13 cellular contexts compared by ENCODE assay signal in genomic region chr16:1535391-1536291, GRCh38. TPM values are rescaled to one million over a fixed set of nuclear protein-coding genes. Genes with fewer than 3 reads are reported as not detected.
DNase-seq lines count a peak whose midpoint lies in the region; ATAC-seq and TF ChIP-seq lines count a peak whose summit lies in the region.
"Had no signal": no experiment of that assay in that cellular context is flagged by ENCODE, and none has a peak within 500 bp of the region (broad histone marks: within the 10 kb centered on the region; RNA-seq: fewer than 3 reads in every experiment).

No MANE protein-coding gene starts in this region.

- peak overlapping the region in 3 of 10 experiments; percentile 2 to 58 (median 9); a peak in 5 of 20 replicates for H3K4me3 ChIP-seq in BLaER1 treated with 17β-estradiol and CSF1 and Interleukin-3, amounts not matched to agents 10 nM and 100 nM
- H3K4me3 ChIP-seq in esophagus squamous epithelium = peak overlapping the region; percentile 43 to 73 (median 60)
- H3K4me3 ChIP-seq in neuronal stem cell (ENCODE audit: low read length in 2 of 2) = no peak overlapping the region
- H3K4me3 ChIP-seq: HAP-1 had no signal

- peaks cover 8% of the 10 kb centered on the region for H3K79me1 ChIP-seq in neuronal stem cell (ENCODE audit: low read depth, low read length)

- no peak overlapping the region for H2BK120ac ChIP-seq in neuronal stem cell (ENCODE audit: low read depth, low read length)

- H2BK5ac ChIP-seq in neuronal stem cell (ENCODE audit: low read length) = peak overlapping the region; percentile 44

- H2BK15ac ChIP-seq in neuronal stem cell (ENCODE audit: low read length) = no peak overlapping the region

- H3K36me3 ChIP-seq in BLaER1 treated with 17β-estradiol and CSF1 and Interleukin-3, amounts not matched to agents 10 nM and 100 nM = no peaks in the 10 kb centered on the region
- H3K36me3 ChIP-seq in esophagus squamous epithelium = peaks cover 7 to 41% (median 10%) of the 10 kb centered on the region in 3 donors
- peaks cover 2 to 6% of the 10 kb centered on the region in 2 donors for H3K36me3 ChIP-seq in neuronal stem cell (replicated peaks in 1 of 2; ENCODE audit: control insufficient read depth in 2 of 2, insufficient read depth in 2 of 2, low read length in 2 of 2)
- H3K36me3 ChIP-seq: HAP-1 had no signal

- peaks cover 65 to 100% (median 98%) of the 10 kb centered on the region in 10 experiments for H3K4me1 ChIP-seq in BLaER1 treated with 17β-estradiol and CSF1 and Interleukin-3, amounts not matched to agents 10 nM and 100 nM
- H3K4me1 ChIP-seq in esophagus squamous epithelium (peaks cover 21 to 73% (median 38%) of the 10 kb centered on the region in 3 donors), neuronal stem cell (ENCODE audit: control insufficient read depth in 2 of 2, insufficient read depth in 1 of 2, low read depth in 1 of 2, low read length in 2 of 2) (no peaks in the 10 kb centered on the region)
- H3K4me1 ChIP-seq: HAP-1 had no signal

- no peaks in the 10 kb centered on the region for H3K27me3 Mint-ChIP-seq in activated CD8-positive, alpha-beta T cell treated with anti-CD3 and anti-CD28 coated beads, Interleukin-2, amount 10 ng/mL, durations not matched to agents 7 days and 5 days (ENCODE audit: low read depth)

- H3K9me3 ChIP-seq in BLaER1 treated with 17β-estradiol and CSF1 and Interleukin-3, amounts not matched to agents 10 nM and 100 nM (replicated peaks in 1 of 11) = no peaks in the 10 kb centered on the region
- H3K9me3 ChIP-seq in esophagus squamous epithelium = no peaks in the 10 kb centered on the region
- H3K9me3 ChIP-seq in neuronal stem cell (replicated peaks in 1 of 2; ENCODE audit: control insufficient read depth in 2 of 2, insufficient read depth in 1 of 2, low read depth in 1 of 2, low read length in 2 of 2) = no peaks in the 10 kb centered on the region
- H3K9me3 ChIP-seq: HAP-1 had no signal

- H2AFZ ChIP-seq in neuronal stem cell (ENCODE audit: low read length) = no peak overlapping the region

- no peak for TF ChIP-seq POLR2A in esophagus squamous epithelium (IDR thresholded peaks at IDR 0.05)

- H3K4ac ChIP-seq in neuronal stem cell (ENCODE audit: low read length) = no peak overlapping the region

- WGBS in esophagus squamous epithelium, 2 donors = 73 to 75% methylated on average over 18 to 24 of the region's 39 CpGs
- whole genome bisulfite sequencing in neuronal stem cell (ENCODE audit: extremely low coverage in 2 of 2, insufficient read length in 2 of 2, insufficient replicate concordance in 1 of 2), 2 donors = no CpG with 5 or more reads among the region's 39 CpGs

- TF ChIP-seq CTCF in esophagus squamous epithelium (IDR thresholded peaks at IDR 0.05) = no peak

- peak overlapping the region; percentile 90 for H3K4me3 Mint-ChIP-seq in activated CD8-positive, alpha-beta T cell treated with anti-CD3 and anti-CD28 coated beads, Interleukin-2, amount 10 ng/mL, durations not matched to agents 7 days and 5 days
- H3K4me3 Mint-ChIP-seq: dendritic cell treated with granulocyte-macrophage colony-stimulating factor and Interleukin-4, amounts not matched to agents 40 ng/mL and 50 ng/mL, for 4 days had no signal

- H3K4me2 ChIP-seq in BLaER1 treated with 17β-estradiol and CSF1 and Interleukin-3, amounts not matched to agents 10 nM and 100 nM = peak overlapping the region; percentile 3 to 98 (median 92); a peak in 19 of 22 replicates
- no peak overlapping the region for H3K4me2 ChIP-seq in neuronal stem cell (ENCODE audit: insufficient read depth, low read length, poor library complexity, severe bottlenecking)

- no peak overlapping the region for H4K91ac ChIP-seq in neuronal stem cell (ENCODE audit: low read depth, low read length, poor library complexity)

- H3K27ac ChIP-seq in BLaER1 treated with 17β-estradiol and CSF1 and Interleukin-3, amounts not matched to agents 10 nM and 100 nM = no peak overlapping the region
- H3K27ac ChIP-seq in esophagus squamous epithelium (peak overlapping the region; percentile 64 to 90 (median 84)), neuronal stem cell (replicated peaks; ENCODE audit: low read length) (no peak overlapping the region)

- peaks cover 55% of the 10 kb centered on the region for H3K4me1 Mint-ChIP-seq in activated CD8-positive, alpha-beta T cell treated with anti-CD3 and anti-CD28 coated beads, Interleukin-2, amount 10 ng/mL, durations not matched to agents 7 days and 5 days (ENCODE audit: low read depth)

- H3K36me3 Mint-ChIP-seq in activated CD8-positive, alpha-beta T cell treated with anti-CD3 and anti-CD28 coated beads, Interleukin-2, amount 10 ng/mL, durations not matched to agents 7 days and 5 days (ENCODE audit: low read depth) = peaks cover 49% of the 10 kb centered on the region

- H3K27me3 ChIP-seq in BLaER1 treated with 17β-estradiol and CSF1 and Interleukin-3, amounts not matched to agents 10 nM and 100 nM = peaks cover 88 to 100% (median 99%) of the 10 kb centered on the region in 11 experiments
- no peaks in the 10 kb centered on the region for H3K27me3 ChIP-seq in esophagus squamous epithelium
- H3K27me3 ChIP-seq in neuronal stem cell (ENCODE audit: control insufficient read depth in 3 of 3, insufficient read depth in 3 of 3, low read depth in 1 of 3, low read length in 3 of 3) = no peaks in the 10 kb centered on the region

- peak; percentile 51 for DNase-seq in activated CD8-positive, alpha-beta T cell treated with anti-CD3 and anti-CD28 coated beads, Interleukin-2, amount 10 ng/mL, durations not matched to agents 7 days and 5 days
- no peak for DNase-seq in esophagus squamous epithelium (lab: John Stamatoyannopoulos, UW)
- DNase-seq in neuronal stem cell (ENCODE audit: low spot score) = no peak
- no peak for DNase-seq in AG08395 (ENCODE audit: low spot score)
- no peak for DNase-seq in NCI-H146 (lab: John Stamatoyannopoulos, UW)
- DNase-seq: NCI-H1105 had no signal

- peaks cover 0 to 100% (median 100%) of the 10 kb centered on the region in 11 experiments; a peak in 20 of 22 replicates for H4K20me1 ChIP-seq in BLaER1 treated with 17β-estradiol and CSF1 and Interleukin-3, amounts not matched to agents 10 nM and 100 nM

- no peak overlapping the region for H2BK12ac ChIP-seq in neuronal stem cell (ENCODE audit: low read length)

- H2AK5ac ChIP-seq in neuronal stem cell (ENCODE audit: low read depth, low read length) = no peak overlapping the region

- H4K8ac ChIP-seq in neuronal stem cell (ENCODE audit: low read depth, low read length) = no peak overlapping the region

- CTCF ChIA-PET in activated CD8-positive, alpha-beta T cell treated with anti-CD3 and anti-CD28 coated beads, Interleukin-2, amount 10 ng/mL, durations not matched to agents 7 days and 5 days (lab: Charles Lee) = interaction anchor here (0.7 to 2.1 kb wide), 5 partner anchors 8 to 170 kb away, joined by 3 to 6 read pairs (median 3); partner anchors contain the start of gene MAPK8IP3

- no peak overlapping the region for H3K9ac ChIP-seq in BLaER1 treated with 17β-estradiol and CSF1 and Interleukin-3, amounts not matched to agents 10 nM and 100 nM
- no peak overlapping the region for H3K9ac ChIP-seq in neuronal stem cell (ENCODE audit: low read depth, low read length, poor library complexity)

- no peak overlapping the region for H3K18ac ChIP-seq in neuronal stem cell (ENCODE audit: low read length)

- peak overlapping the region; percentile 43 for H3K23ac ChIP-seq in neuronal stem cell (ENCODE audit: low read depth, low read length, poor library complexity)

- POLR2A ChIA-PET in activated CD8-positive, alpha-beta T cell treated with anti-CD3 and anti-CD28 coated beads, Interleukin-2, amount 10 ng/mL, durations not matched to agents 7 days and 5 days (lab: Charles Lee) = interaction anchor here (1.0 kb wide), 1 partner anchor 114 kb away, joined by 3 read pairs; no protein-coding TSS in a partner anchor

- peak overlapping the region; percentile 83 for H3K27ac Mint-ChIP-seq in activated CD8-positive, alpha-beta T cell treated with anti-CD3 and anti-CD28 coated beads, Interleukin-2, amount 10 ng/mL, durations not matched to agents 7 days and 5 days
- H3K27ac Mint-ChIP-seq: dendritic cell treated with granulocyte-macrophage colony-stimulating factor and Interleukin-4, amounts not matched to agents 40 ng/mL and 50 ng/mL, for 4 days had no signal

- ATAC-seq in activated CD8-positive, alpha-beta T cell treated with anti-CD3 and anti-CD28 coated beads, Interleukin-2, amount 10 ng/mL, durations not matched to agents 7 days and 5 days = peak; percentile 40
- ATAC-seq in GM18909 (IDR thresholded peaks at IDR 0.05; ENCODE audit: poor library complexity, unreplicated experiment) (no peak), HG03095 (IDR thresholded peaks at IDR 0.05; ENCODE audit: unreplicated experiment) (no peak)

- no peaks in the 10 kb centered on the region for H3K9me3 Mint-ChIP-seq in activated CD8-positive, alpha-beta T cell treated with anti-CD3 and anti-CD28 coated beads, Interleukin-2, amount 10 ng/mL, durations not matched to agents 7 days and 5 days (ENCODE audit: insufficient read depth)
- H3K9me3 Mint-ChIP-seq: dendritic cell treated with granulocyte-macrophage colony-stimulating factor and Interleukin-4, amounts not matched to agents 40 ng/mL and 50 ng/mL, for 4 days had no signal

- intact Hi-C loops in esophagus squamous epithelium (cut with DNase I) = no loop called here

- H3K14ac ChIP-seq in neuronal stem cell (ENCODE audit: low read length) = no peak overlapping the region

RNA-seq across cellular contexts. Expression of gene TMEM204, which starts 2.2 kb away (rescaled TPM):
- total RNA-seq in activated CD8-positive, alpha-beta T cell treated with anti-CD3 and anti-CD28 coated beads, Interleukin-2, amount 10 ng/mL, durations not matched to agents 7 days and 5 days = 10 to 100 TPM; 35.1 to 35.6 TPM
- 10 to 100 TPM in 1 of 4 donors, 1 to 10 TPM in 3; 4.3 to 32.4 (median 7.9) TPM for total RNA-seq in esophagus squamous epithelium
- polyA plus RNA-seq in neuronal stem cell (2013, experiment 1 of 2) = not detected
- not detected for polyA plus RNA-seq in neuronal stem cell (2013, experiment 2 of 2)
- total RNA-seq: G401 had no signal

RNA-seq across cellular contexts. Expression of gene TELO2, which starts 42.5 kb away (rescaled TPM):
- 10 to 100 TPM; 70.1 to 73.3 TPM for total RNA-seq in activated CD8-positive, alpha-beta T cell treated with anti-CD3 and anti-CD28 coated beads, Interleukin-2, amount 10 ng/mL, durations not matched to agents 7 days and 5 days
- 10 to 100 TPM; 17.0 to 29.3 (median 21.4) TPM for total RNA-seq in esophagus squamous epithelium
- 17.1 TPM for polyA plus RNA-seq in neuronal stem cell (2013, experiment 1 of 2)
- polyA plus RNA-seq in neuronal stem cell (2013, experiment 2 of 2) = 16.7 TPM

RNA-seq across cellular contexts. Expression of gene PTX4, which starts 46.9 kb away (rescaled TPM):
- not detected for total RNA-seq in activated CD8-positive, alpha-beta T cell treated with anti-CD3 and anti-CD28 coated beads, Interleukin-2, amount 10 ng/mL, durations not matched to agents 7 days and 5 days
- total RNA-seq in esophagus squamous epithelium = not detected
- not detected for polyA plus RNA-seq in neuronal stem cell (2013, experiment 1 of 2)
- polyA plus RNA-seq in neuronal stem cell (2013, experiment 2 of 2) = not detected
- total RNA-seq: T-helper 1 cell treated with Interleukin-12 subunit alpha and Interleukin-12 subunit beta and Interleukin-4 antibody, amounts not matched to agents 30 ng/mL and 1 ng/mL, for 36 hours had no signal

Comparison
In these comparisons a context has a peak if more than half of its experiments do, and no peak if none do; other contexts are left out.
1. H3K27ac ChIP-seq: peak in esophagus squamous epithelium (4 of 4); none in BLaER1 treated with 17β-estradiol and CSF1 and Interleukin-3, amounts not matched to agents 10 nM and 100 nM (0 of 11) and neuronal stem cell (single experiment).
2. H3K4me3 ChIP-seq: peak in esophagus squamous epithelium (4 of 4); none in neuronal stem cell (0 of 2).